In the genomic region with DNA sequence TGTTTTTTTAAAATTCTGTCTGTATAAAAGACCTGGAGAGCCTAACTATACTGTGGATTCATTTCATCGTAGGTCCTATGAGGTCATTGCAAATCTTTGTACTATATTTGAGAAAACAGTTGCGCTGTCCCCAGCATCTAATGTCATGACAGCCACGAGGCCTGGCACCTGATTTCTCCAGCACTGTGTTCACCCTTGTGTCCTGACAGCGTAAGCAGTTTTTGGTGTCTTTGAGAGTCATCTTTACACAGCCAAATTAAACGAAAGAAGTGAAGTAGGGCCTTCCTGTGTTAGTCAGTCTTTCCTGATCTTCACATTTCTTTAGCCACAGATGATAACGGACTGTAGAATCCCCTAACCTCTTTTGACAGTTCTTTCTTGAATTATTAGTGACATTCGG, we compare ENCODE assay signal across 24 cellular contexts.
"Had no signal": no experiment of that assay in that cellular context is flagged by ENCODE, and none has a peak within 500 bp of the region (broad histone marks: within the 10 kb centered on the region; RNA-seq: fewer than 3 reads in every experiment).

No MANE protein-coding gene starts in this region.

- H3K9me3 Mint-ChIP-seq: activated CD4-positive, alpha-beta T cell treated with anti-CD3 and anti-CD28 coated beads, Interleukin-2, amount 10 ng/mL, durations not matched to agents 7 days and 5 days; immature natural killer cell; natural killer cell treated with Interleukin-12 subunit alpha and Interleukin-12 subunit beta and Interleukin-15 and Interleukin-18, amount 100 ng/mL, for 72 hours; stimulated activated naive CD8-positive, alpha-beta T cell treated with anti-CD3 and anti-CD28 coated beads, Interleukin-15, amount 100 ng/mL, for 72 hours had no signal

- H3K36me3 ChIP-seq: left ventricle myocardium inferior, suprapubic skin, transverse colon had no signal

- H3K4me1 Mint-ChIP-seq: activated CD4-positive, alpha-beta T cell treated with anti-CD3 and anti-CD28 coated beads, Interleukin-2, amount 10 ng/mL, durations not matched to agents 7 days and 5 days; stimulated activated naive CD8-positive, alpha-beta T cell treated with anti-CD3 and anti-CD28 coated beads, Interleukin-15, amount 100 ng/mL, for 72 hours had no signal

- H3K36me3 Mint-ChIP-seq: immature natural killer cell; natural killer cell treated with Interleukin-12 subunit alpha and Interleukin-12 subunit beta and Interleukin-15 and Interleukin-18, amount 100 ng/mL, for 72 hours had no signal

- H3K27ac Mint-ChIP-seq: activated CD4-positive, alpha-beta T cell treated with anti-CD3 and anti-CD28 coated beads, Interleukin-2, amount 10 ng/mL, durations not matched to agents 7 days and 5 days; activated naive CD8-positive, alpha-beta T cell; immature natural killer cell; natural killer cell treated with Interleukin-12 subunit alpha and Interleukin-12 subunit beta and Interleukin-15 and Interleukin-18, amount 100 ng/mL, for 72 hours; progenitor cell of endocrine pancreas; stimulated activated naive CD8-positive, alpha-beta T cell treated with anti-CD3 and anti-CD28 coated beads, Interleukin-15, amount 100 ng/mL, for 72 hours had no signal

- H3K27me3 ChIP-seq: hepatocyte, suprapubic skin, transverse colon had no signal

- ATAC-seq: natural killer cell treated with Interleukin-12 subunit alpha and Interleukin-12 subunit beta and Interleukin-15 and Interleukin-18, amount 100 ng/mL, for 72 hours; stimulated activated naive CD8-positive, alpha-beta T cell treated with anti-CD3 and anti-CD28 coated beads, Interleukin-15, amount 100 ng/mL, for 72 hours had no signal

- H2AFZ ChIP-seq: hepatocyte had no signal

- H3K4me2 ChIP-seq: hepatocyte had no signal

- FAIRE-seq: bronchial epithelial cell, endometrium, urothelium cell line had no signal

- H3K9me3 ChIP-seq: left ventricle myocardium inferior, suprapubic skin, transverse colon had no signal

- H3K27ac ChIP-seq: coronary artery, hepatocyte, left ventricle myocardium inferior, suprapubic skin, transverse colon had no signal

- H3K4me3 Mint-ChIP-seq: activated CD4-positive, alpha-beta T cell treated with anti-CD3 and anti-CD28 coated beads, Interleukin-2, amount 10 ng/mL, durations not matched to agents 7 days and 5 days; activated naive CD8-positive, alpha-beta T cell; immature natural killer cell; natural killer cell treated with Interleukin-12 subunit alpha and Interleukin-12 subunit beta and Interleukin-15 and Interleukin-18, amount 100 ng/mL, for 72 hours; stimulated activated naive CD8-positive, alpha-beta T cell treated with anti-CD3 and anti-CD28 coated beads, Interleukin-15, amount 100 ng/mL, for 72 hours had no signal

- H3K4me1 ChIP-seq: suprapubic skin, transverse colon had no signal

- H3K4me3 ChIP-seq: hepatocyte, left ventricle myocardium inferior, suprapubic skin, transverse colon had no signal

- DNase-seq: activated CD4-positive, alpha-beta T cell treated with anti-CD3 and anti-CD28 coated beads, Interleukin-2, amount 10 ng/mL, durations not matched to agents 7 days and 5 days; activated CD4-positive, CD25-positive, alpha-beta regulatory T cell treated with anti-CD3 and anti-CD28 coated beads, Interleukin-2, amount 50 U/mL, for 72 hours; activated naive CD4-positive, alpha-beta T cell; activated T-cell treated with anti-CD3 and anti-CD28 coated beads, Interleukin-2, amount 50 U/mL, for 1 hour; cerebellar nuclear complex; foreskin melanocyte; immature natural killer cell; left ventricle myocardium inferior; mammary epithelial cell; midbrain; stimulated activated CD4-positive, alpha-beta T cell treated with anti-CD3 and anti-CD28 coated beads, Interleukin-4, amount 100 ng/mL, for 24 hours; stimulated activated naive CD8-positive, alpha-beta T cell treated with anti-CD3 and anti-CD28 coated beads, Interleukin-15, amount 100 ng/mL, for 72 hours; T-helper 1 cell; T-helper 9 cell; transverse colon had no signal
